Comparison of ENCODE assay signal across 8 cellular contexts in genomic region chr1:243186201-243186995, GRCh38.
DNase-seq lines count a peak whose midpoint lies in the region; FAIRE-seq and TF ChIP-seq lines count a peak whose summit lies in the region.
"Not testable (repeated sequence)": the region's sequence is repeated elsewhere in the genome, so short reads cannot be mapped to it uniquely, and the experiment has no call there.

No MANE protein-coding gene starts in this region.

- not testable (repeated sequence) for H3K4me3 ChIP-seq in choroid plexus epithelial cell (ENCODE audit: low read depth, low read length)

- peak overlapping the region; percentile 93 for H3K27ac Mint-ChIP-seq in neural crest cell (ENCODE audit: unreplicated experiment)

- H3K36me3 Mint-ChIP-seq in neural crest cell (ENCODE audit: low read depth), result peaks cover 25% of the 10 kb centered on the region

- not testable (repeated sequence) for TF ChIP-seq CTCF in choroid plexus epithelial cell (conservative IDR thresholded peaks at IDR 0.05; ENCODE audit: low read depth, low read length); neural crest cell (conservative IDR thresholded peaks at IDR 0.05)

- in situ Hi-C loops in SK-MEL-5 (cut with HindIII; ENCODE audit: low pct_unique_long_range_greater_than_20kb, low sequenced_read_pairs), result not testable (repeated sequence)

- H3K9me3 Mint-ChIP-seq in neural crest cell, result not testable (repeated sequence)

- not testable (repeated sequence) for TF ChIP-seq POLR2A in H54 (IDR thresholded peaks at IDR 0.05; ENCODE audit: low read depth, low read length)

- peaks cover 20% of the 10 kb centered on the region for H3K4me1 Mint-ChIP-seq in neural crest cell

- not testable (repeated sequence) for H3K27me3 Mint-ChIP-seq in neural crest cell (ENCODE audit: low read depth)

- DNase-seq in Ammon's horn (ENCODE audit: low spot score) (peak; percentile 39), SK-MEL-5 (ENCODE audit: low read depth, low spot score) (peak; percentile 94), choroid plexus epithelial cell (ENCODE audit: low read depth) (peak; percentile 8), foreskin melanocyte (peak; percentile 92), inferior parietal cortex (ENCODE audit: extremely low spot score) (peak; percentile 38), superior temporal gyrus (ENCODE audit: extremely low spot score) (peak; percentile 71)
- not testable (repeated sequence) for DNase-seq in H54 (ENCODE audit: insufficient read length, low spot score); neural crest cell (ENCODE audit: low read depth, low spot score)

- peak; percentile 83 for FAIRE-seq in H54 (lab: Jason Lieb, UNC)

- H3K4me3 Mint-ChIP-seq in neural crest cell, result peak overlapping the region; percentile 5
